1 cellular context compared by ENCODE assay signal in the genomic region with DNA sequence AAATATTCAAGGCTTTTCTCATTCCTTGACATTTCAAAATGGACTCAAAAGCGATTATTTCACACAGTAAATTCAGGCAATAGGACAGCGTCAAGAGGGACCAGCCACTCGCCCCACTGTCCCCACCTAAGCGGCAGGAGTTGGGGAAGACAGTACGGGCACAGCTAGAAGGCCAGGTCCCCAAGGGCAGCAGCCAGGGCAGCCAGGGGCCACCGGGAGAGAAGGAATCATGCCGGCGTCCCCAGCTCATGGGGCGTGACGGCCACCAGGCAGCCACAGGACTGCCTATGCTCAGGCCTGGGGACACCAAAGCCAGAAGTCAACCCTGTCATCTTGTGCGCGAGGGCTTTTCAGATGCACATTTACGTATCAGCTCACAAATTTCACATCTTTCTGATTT.
TF ChIP-seq lines count a peak whose summit lies in the region.

No MANE protein-coding gene starts in this region.

TF ChIP-seq in H1, 55 proteins besides CTCF, POLR2A, EP300 and RAD21:
- TF ChIP-seq CHD7 (IDR thresholded peaks at IDR 0.05; ENCODE audit: insufficient replicate concordance, low read length): no peak
- no peak for TF ChIP-seq GTF2F1 (IDR thresholded peaks at IDR 0.05; ENCODE audit: borderline replicate concordance, low read depth, low read length)
- TF ChIP-seq EZH2 (IDR thresholded peaks at IDR 0.05; ENCODE audit: low read depth, low read length, severe bottlenecking): no peak
- TF ChIP-seq JUND (IDR thresholded peaks at IDR 0.05; ENCODE audit: low read length): no peak
- no peak for TF ChIP-seq FOSL1 (IDR thresholded peaks at IDR 0.05; ENCODE audit: insufficient read depth, low read depth, low read length)
- TF ChIP-seq SP2 (IDR thresholded peaks at IDR 0.05; ENCODE audit: low read length): no peak
- TF ChIP-seq, protein P1, sequence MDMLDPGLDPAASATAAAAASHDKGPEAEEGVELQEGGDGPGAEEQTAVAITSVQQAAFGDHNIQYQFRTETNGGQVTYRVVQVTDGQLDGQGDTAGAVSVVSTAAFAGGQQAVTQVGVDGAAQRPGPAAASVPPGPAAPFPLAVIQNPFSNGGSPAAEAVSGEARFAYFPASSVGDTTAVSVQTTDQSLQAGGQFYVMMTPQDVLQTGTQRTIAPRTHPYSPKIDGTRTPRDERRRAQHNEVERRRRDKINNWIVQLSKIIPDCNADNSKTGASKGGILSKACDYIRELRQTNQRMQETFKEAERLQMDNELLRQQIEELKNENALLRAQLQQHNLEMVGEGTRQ (IDR thresholded peaks at IDR 0.05; ENCODE audit: low read length): no peak
- no peak for TF ChIP-seq HDAC6 (IDR thresholded peaks at IDR 0.05; ENCODE audit: low read depth, low read length)
- no peak for TF ChIP-seq TEAD4 (IDR thresholded peaks at IDR 0.05; ENCODE audit: low read depth, low read length)
- TF ChIP-seq YY1 (IDR thresholded peaks at IDR 0.05; ENCODE audit: low read depth, low read length): no peak
- no peak for TF ChIP-seq CHD2 (IDR thresholded peaks at IDR 0.05; ENCODE audit: low read length)
- no peak for TF ChIP-seq NANOG (IDR thresholded peaks at IDR 0.05; ENCODE audit: insufficient read depth, low read depth, low read length, poor library complexity, severe bottlenecking)
- no peak for TF ChIP-seq POLR2AphosphoS5 (IDR thresholded peaks at IDR 0.05; ENCODE audit: low read depth, low read length)
- TF ChIP-seq KDM5A (IDR thresholded peaks at IDR 0.05; ENCODE audit: low read length): no peak
- no peak for TF ChIP-seq ASH2L (IDR thresholded peaks at IDR 0.05; ENCODE audit: low read length)
TF ChIP-seq in H1: peak in this region for 0.
